Comparison of ENCODE assay signal across 10 cellular contexts in genomic region chr4:6910960-6911874, GRCh38. TPM values are rescaled to one million over a fixed set of nuclear protein-coding genes. Genes with fewer than 3 reads are reported as not detected.
DNase-seq lines count a peak whose midpoint lies in the region; FAIRE-seq and TF ChIP-seq lines count a peak whose summit lies in the region.
"Had no signal": no experiment of that assay in that cellular context is flagged by ENCODE, and none has a peak within 500 bp of the region (broad histone marks: within the 10 kb centered on the region; RNA-seq: fewer than 3 reads in every experiment).

No MANE protein-coding gene starts in this region.

- no peak overlapping the region for H3K18ac ChIP-seq in H1 (ENCODE audit: extremely low read depth, low read length)

- no peak overlapping the region for H2BK120ac ChIP-seq in H1 (replicated peaks; ENCODE audit: low read depth, low read length)

- peaks cover 72% of the 10 kb centered on the region for H3K4me1 Mint-ChIP-seq in CD14-positive monocyte

- no peak overlapping the region for H2AFZ ChIP-seq in H1 (ENCODE audit: low read length)
- H2AFZ ChIP-seq in neuron (ENCODE audit: low read depth, low read length): no peak overlapping the region

- TF ChIP-seq POLR2A in H1 (IDR thresholded peaks at IDR 0.05; ENCODE audit: control extremely low read depth in 1 of 2, low read depth in 2 of 2, low read length in 2 of 2) (no peak), GM12891 (IDR thresholded peaks at IDR 0.05; ENCODE audit: low read depth, low read length) (no peak)

- CTCF ChIA-PET in H1 (lab: Charles Lee; ENCODE audit: partially characterized antibody): interaction anchor here (0.7 to 9.7 kb wide), 20 partner anchors 9 to 192 kb away, joined by 3 to 56 read pairs (median 4); no protein-coding TSS in a partner anchor

- H3K4ac ChIP-seq in H1 (replicated peaks; ENCODE audit: insufficient read length, low read depth, low read length): peak overlapping the region; percentile 57

- intact Hi-C loops in CD14-positive monocyte (cut with micrococcal nuclease): loop anchor here (2.0 to 10.0 kb wide), 4 partner anchors 74 to 154 kb away; partner anchors contain the start of genes GRPEL1 (in 1 of the 2) and TADA2B (in 1 of the 2)

- peaks cover 10 to 17% of the 10 kb centered on the region in 2 experiments for H4K20me1 ChIP-seq in H1 (replicated peaks in 1 of 2; ENCODE audit: control insufficient read depth in 1 of 2, insufficient read depth in 2 of 2, low read length in 2 of 2)

- H3K27ac ChIP-seq in H1 (ENCODE audit: low read depth, low read length): no peak overlapping the region
- H3K27ac ChIP-seq: epithelial cell of prostate had no signal

- peak overlapping the region; percentile 71; the same call in 1 of the 2 replicates for H2BK12ac ChIP-seq in H1 (ENCODE audit: low read depth, low read length)

- no peak for FAIRE-seq in H1 (lab: Jason Lieb, UNC)
- FAIRE-seq in GM12891 (lab: Jason Lieb, UNC): no peak

- H3K27ac Mint-ChIP-seq in CD14-positive monocyte: peak overlapping the region; percentile 25 to 96 (median 91)

- H2BK20ac ChIP-seq in H1 (ENCODE audit: low read length): no peak overlapping the region

- H3K4me2 ChIP-seq in H1 (ENCODE audit: insufficient read depth in 1 of 2, low read depth in 2 of 2, low read length in 2 of 2): peak overlapping the region; percentile 87 to 89

- H3K9ac ChIP-seq in H1 (replicated peaks in 1 of 4; ENCODE audit: extremely low read depth in 1 of 4, low read depth in 3 of 4, low read length in 3 of 4): no peak overlapping the region

- no peak overlapping the region for H2BK15ac ChIP-seq in H1 (ENCODE audit: low read length)

- H3K27me3 Mint-ChIP-seq in CD14-positive monocyte (ENCODE audit: low read depth in 3 of 3): peaks cover 8 to 12% (median 11%) of the 10 kb centered on the region in 3 donors

- peaks cover 6% of the 10 kb centered on the region in 2 donors for H3K36me3 Mint-ChIP-seq in CD14-positive monocyte

- H3K4me1 ChIP-seq in H1 (replicated peaks in 1 of 4; ENCODE audit: control insufficient read depth in 3 of 4, insufficient read depth in 4 of 4, low read length in 3 of 4) (peaks cover 3 to 25% (median 11%) of the 10 kb centered on the region in 4 experiments), neuron (ENCODE audit: insufficient read depth, low read length) (peaks cover 17% of the 10 kb centered on the region)

- H3K4me3 Mint-ChIP-seq in CD14-positive monocyte: peak overlapping the region; percentile 96 to 97

- H3K23ac ChIP-seq in H1 (ENCODE audit: insufficient read length): no peak overlapping the region

- H4K8ac ChIP-seq in H1 (ENCODE audit: extremely low read depth, insufficient read depth, low read length): no peak overlapping the region; the same call in 1 of the 2 replicates

- H3K4me3 ChIP-seq in LNCaP clone FGC (ENCODE audit: low read depth, low read length) (peak overlapping the region; percentile 75), H1 (ENCODE audit: extremely low read depth in 1 of 4, insufficient read depth in 2 of 4, low read depth in 3 of 4, low read length in 4 of 4) (peak overlapping the region; percentile 58 to 92 (median 75); a peak in 5 of 8 replicates), neuron (ENCODE audit: low read length) (peak overlapping the region; percentile 86)

- H3K56ac ChIP-seq in H1 (replicated peaks; ENCODE audit: insufficient read length, low read depth, low read length): no peak overlapping the region

- H3K9me3 ChIP-seq in H1 (ENCODE audit: insufficient read depth in 2 of 2, low read depth in 1 of 2, low read length in 1 of 2) (no peaks in the 10 kb centered on the region), neuron (ENCODE audit: low read length) (no peaks in the 10 kb centered on the region)

- peaks cover 0 to 3% (median 0%) of the 10 kb centered on the region in 7 donors for H3K9me3 Mint-ChIP-seq in CD14-positive monocyte

- H2AK5ac ChIP-seq in H1 (ENCODE audit: low read depth, low read length): no peak overlapping the region

- DNase-seq in CD14-positive monocyte (ENCODE audit: low spot score): no peak
- DNase-seq in LNCaP clone FGC (ENCODE audit: low read depth): no peak
- DNase-seq in H1 (ENCODE audit: low read depth in 1 of 2, low spot score in 2 of 2): no peak
- no peak for DNase-seq in stimulated activated naive CD4-positive, alpha-beta T cell treated with Interleukin-2 at 50 U/mL for 16 hours (lab: John Stamatoyannopoulos, UW)
- DNase-seq in NCI-H2081 (lab: John Stamatoyannopoulos, UW): no peak
- DNase-seq in GM12891 (ENCODE audit: insufficient read length, low spot score): no peak
- DNase-seq in effector CD4-positive, alpha-beta T cell: no peak
- DNase-seq: activated CD4-positive, CD25-positive, alpha-beta regulatory T cell had no signal

- H3K23me2 ChIP-seq in H1 (ENCODE audit: low read depth, low read length): peaks cover 11% of the 10 kb centered on the region

- WGBS in H1 (ENCODE audit: extremely low coverage in 1 of 2, insufficient coverage in 1 of 2, insufficient read length in 1 of 2, insufficient replicate concordance in 2 of 2, low coverage in 1 of 2, low lambda C conversion rate in 2 of 2, missing lambda C conversion rate in 1 of 2), 2 experiments: 85% methylated on average over 14 of the region's 15 CpGs; no CpG with 5 or more reads in 1 of the 2 experiments

- no peak overlapping the region for H2BK5ac ChIP-seq in H1 (ENCODE audit: low read depth, low read length)

- H3K14ac ChIP-seq in H1 (ENCODE audit: insufficient read length): no peak overlapping the region

- no peak overlapping the region for H4K5ac ChIP-seq in H1 (ENCODE audit: insufficient read length, low read depth, low read length)

- H3K79me1 ChIP-seq in H1 (ENCODE audit: low read depth, low read length): peaks cover 14% of the 10 kb centered on the region

- no peak for TF ChIP-seq EP300 in H1 (IDR thresholded peaks at IDR 0.05; ENCODE audit: borderline replicate concordance in 1 of 2, low read depth in 2 of 2, low read length in 2 of 2)

- H3K79me2 ChIP-seq in H1 (ENCODE audit: control insufficient read depth in 1 of 2, insufficient read depth in 2 of 2, low read length in 2 of 2): peaks cover 0 to 45% of the 10 kb centered on the region in 2 experiments; a peak in 2 of 4 replicates

- H3K27me3 ChIP-seq in H1 (replicated peaks in 1 of 4; ENCODE audit: control insufficient read depth in 3 of 4, extremely low read depth in 1 of 4, insufficient read depth in 3 of 4, low read length in 3 of 4): peaks cover 0 to 14% (median 5%) of the 10 kb centered on the region in 4 experiments; a peak in 4 of 7 replicates
- no peaks in the 10 kb centered on the region for H3K27me3 ChIP-seq in neuron (ENCODE audit: insufficient read depth, low read length)

- H3K36me3 ChIP-seq in H1 (ENCODE audit: control insufficient read depth in 2 of 4, insufficient read depth in 4 of 4, low read length in 3 of 4) (no peaks in the 10 kb centered on the region), neuron (ENCODE audit: insufficient read depth, low read length) (no peaks in the 10 kb centered on the region)

- TF ChIP-seq CTCF in CD14-positive monocyte (IDR thresholded peaks at IDR 0.05) (no peak), LNCaP clone FGC (IDR thresholded peaks at IDR 0.05; ENCODE audit: control insufficient read depth, extremely low read depth, insufficient read depth) (no peak), H1 (IDR thresholded peaks at IDR 0.05; ENCODE audit: control extremely low read depth in 1 of 3, insufficient read depth in 1 of 3, low read depth in 1 of 3, low read length in 3 of 3) (no peak)

- H4K91ac ChIP-seq in H1 (replicated peaks; ENCODE audit: insufficient read length, low read length): no peak overlapping the region

- no peak for TF ChIP-seq RAD21 in H1 (IDR thresholded peaks at IDR 0.05 in 1 of 2, conservative IDR thresholded peaks at IDR 0.05 in 1 of 2; ENCODE audit: low read depth in 2 of 2, low read length in 2 of 2)

- POLR2A ChIA-PET in H1 (lab: Charles Lee; ENCODE audit: partially characterized antibody): interaction anchor here (0.7 to 3.9 kb wide), 10 partner anchors 9 to 128 kb away, joined by 3 to 16 read pairs (median 4); no protein-coding TSS in a partner anchor

TF ChIP-seq in H1, 55 proteins besides CTCF, POLR2A, EP300 and RAD21:
- TF ChIP-seq BRCA1 (IDR thresholded peaks at IDR 0.05; ENCODE audit: low read depth, low read length) (no peak), NRF1 (IDR thresholded peaks at IDR 0.05; ENCODE audit: low read depth, low read length) (no peak), RXRA (IDR thresholded peaks at IDR 0.05; ENCODE audit: insufficient read depth, low read depth, low read length) (no peak), TBP (IDR thresholded peaks at IDR 0.05; ENCODE audit: low read depth, low read length) (no peak), NANOG (IDR thresholded peaks at IDR 0.05; ENCODE audit: insufficient read depth, low read depth, low read length, poor library complexity, severe bottlenecking) (no peak)

TF ChIP-seq in GM12891, 5 proteins besides CTCF, POLR2A, EP300 and RAD21:
- TF ChIP-seq SPI1 (IDR thresholded peaks at IDR 0.05; ENCODE audit: low read depth, low read length): no peak
- no peak for TF ChIP-seq POU2F2 (IDR thresholded peaks at IDR 0.05; ENCODE audit: low read depth, low read length)
- no peak for TF ChIP-seq PAX5 (IDR thresholded peaks at IDR 0.05; ENCODE audit: insufficient read depth, low read length, severe bottlenecking)
- TF ChIP-seq TAF1 (IDR thresholded peaks at IDR 0.05; ENCODE audit: low read depth, low read length): no peak
- TF ChIP-seq POLR2AphosphoS5 (IDR thresholded peaks at IDR 0.05; ENCODE audit: low read depth, low read length): no peak

RNA-seq across cellular contexts. Expression of gene TBC1D14, which starts 1.6 kb away (rescaled TPM):
- polyA plus RNA-seq in CD14-positive monocyte (10 to 100 TPM; 36.3 to 44.7 TPM), H1 (2011; rRNA removed) (45.6 and 46.2 TPM in 2 replicates)
- total RNA-seq in H1 (2021; fragmentation: NEBNext Ultra II Directional; extraction: Animal tissue kit (Norgen Biotek cat#: 25700)): 48.2 and 49.7 TPM in 2 replicates
- 49.8 TPM for polyA plus RNA-seq in H1 (2011; cell fraction: cytosol; rRNA removed)
- polyA plus RNA-seq in H1 (2011; cell fraction: nucleus; rRNA removed): 47.4 TPM
- 38.7 to 43.8 TPM (median 41.7 TPM) in 4 replicates for polyA plus RNA-seq in H1 (2012, experiment 1 of 2)
- polyA plus RNA-seq in H1 (2012, experiment 2 of 2): 21.9 TPM
- polyA plus RNA-seq in H1 (2013, experiment 1 of 2): 24.2 TPM
- polyA plus RNA-seq in H1 (2013, experiment 2 of 2): 25.4 TPM
- 51.5 and 51.9 TPM in 2 replicates for polyA minus RNA-seq in H1 (2011; rRNA and poly(A)+ RNA removed)
- polyA minus RNA-seq in H1 (2011; cell fraction: cytosol; rRNA and poly(A)+ RNA removed): 27.0 TPM
- polyA minus RNA-seq in H1 (2011; cell fraction: nucleus; rRNA and poly(A)+ RNA removed): 30.9 TPM
- 14.7 TPM for polyA plus RNA-seq in GM12891 (2012; ENCODE audit: low read depth, missing spikeins)
